26 cellular contexts compared by ENCODE assay signal in the genomic region with DNA sequence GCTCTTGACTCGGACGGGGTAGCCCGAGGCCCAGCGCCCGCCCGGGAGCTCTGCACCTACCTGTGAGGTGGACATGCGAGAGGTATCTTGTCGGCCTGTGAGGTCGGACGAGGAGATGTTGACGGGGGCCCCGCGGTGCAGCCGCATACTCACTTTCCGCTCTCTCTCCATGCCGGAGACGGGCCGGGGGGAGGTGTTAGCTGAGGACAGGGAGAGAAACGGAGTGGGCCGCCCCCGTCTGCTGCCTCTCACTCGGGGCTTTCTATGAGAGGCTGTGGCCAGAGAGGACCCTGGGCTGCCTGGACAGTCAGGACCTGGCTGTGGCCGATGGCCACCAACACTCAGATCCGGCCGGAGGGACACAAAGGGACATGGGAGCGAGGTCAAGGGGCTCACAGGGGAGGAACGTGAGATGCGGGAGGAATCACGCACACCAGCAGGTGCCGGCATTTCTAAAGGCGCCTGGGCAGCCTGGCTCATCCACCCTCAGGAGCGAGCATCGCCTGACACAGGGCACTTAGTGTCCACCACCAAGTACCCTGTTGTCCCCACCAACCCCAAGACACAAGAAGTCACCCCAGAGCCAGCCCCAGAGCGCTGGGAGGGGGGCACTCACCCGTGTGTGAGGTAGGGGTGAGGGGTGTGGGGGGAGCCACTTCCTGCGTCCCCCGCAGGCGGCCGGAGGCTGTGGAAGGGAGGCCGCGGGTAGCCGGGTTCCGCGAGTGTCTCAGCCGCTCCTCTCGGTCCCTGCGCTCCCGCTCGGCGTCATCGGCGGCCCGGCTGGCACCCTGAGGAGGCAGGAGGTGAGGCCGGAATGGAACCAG. TPM values are rescaled to one million over a fixed set of nuclear protein-coding genes. Genes with fewer than 3 reads are reported as not detected.
DNase-seq lines count a peak whose midpoint lies in the region; ATAC-seq and TF ChIP-seq lines count a peak whose summit lies in the region.
"Had no signal": no experiment of that assay in that cellular context is flagged by ENCODE, and none has a peak within 500 bp of the region (broad histone marks: within the 10 kb centered on the region; RNA-seq: fewer than 3 reads in every experiment).

No MANE protein-coding gene starts in this region.

- peaks cover 98 to 100% (median 100%) of the 10 kb centered on the region in 11 experiments for H3K36me3 ChIP-seq in BLaER1 treated with 17β-estradiol and CSF1 and Interleukin-3, amounts not matched to agents 10 nM and 100 nM
- H3K36me3 ChIP-seq in Caco-2 (ENCODE audit: control insufficient read depth, insufficient read depth, low read length) (peaks cover 24% of the 10 kb centered on the region), lower lobe of right lung (peaks cover 96% of the 10 kb centered on the region)

- H3K4me1 Mint-ChIP-seq in Caco-2 (ENCODE audit: low read depth, unreplicated experiment): peaks cover 11% of the 10 kb centered on the region
- peaks cover 15% of the 10 kb centered on the region for H3K4me1 Mint-ChIP-seq in activated T-helper 17 cell treated with anti-CD3 and anti-CD28 coated beads, Interleukin-2, amount 50 U/mL, for 72 hours
- H3K4me1 Mint-ChIP-seq in stimulated activated naive CD8-positive, alpha-beta T cell treated with anti-CD3 and anti-CD28 coated beads, Interleukin-15, amount 100 ng/mL, for 72 hours: peaks cover 47% of the 10 kb centered on the region

- H3K4me3 ChIP-seq in BLaER1 treated with 17β-estradiol and CSF1 and Interleukin-3, amounts not matched to agents 10 nM and 100 nM: no peak overlapping the region
- H3K4me3 ChIP-seq in Caco-2 (ENCODE audit: low read depth, low read length): no peak overlapping the region
- H3K4me3 ChIP-seq in lower lobe of right lung: no peak overlapping the region
- H3K4me3 ChIP-seq: skin epidermis had no signal

- H3K4me3 Mint-ChIP-seq in Caco-2 (ENCODE audit: unreplicated experiment): no peak overlapping the region
- no peak overlapping the region for H3K4me3 Mint-ChIP-seq in activated T-helper 17 cell treated with anti-CD3 and anti-CD28 coated beads, Interleukin-2, amount 50 U/mL, for 72 hours
- no peak overlapping the region for H3K4me3 Mint-ChIP-seq in stimulated activated naive CD8-positive, alpha-beta T cell treated with anti-CD3 and anti-CD28 coated beads, Interleukin-15, amount 100 ng/mL, for 72 hours
- H3K4me3 Mint-ChIP-seq: stimulated activated naive CD8-positive, alpha-beta T cell treated with anti-CD3 and anti-CD28 coated beads, Interleukin-15, Interleukin-2, amounts not matched to agents 100 ng/mL and 50 ng/mL, for 24 hours; T-helper 1 cell treated with Interleukin-12 subunit alpha and Interleukin-12 subunit beta and Interleukin-4 antibody, amounts not matched to agents 30 μg/mL and 1 μg/mL, for 36 hours had no signal

- peak overlapping the region in 7 of 11 experiments; percentile 23 to 67 (median 54); a peak in 9 of 22 replicates for H3K9ac ChIP-seq in BLaER1 treated with 17β-estradiol and CSF1 and Interleukin-3, amounts not matched to agents 10 nM and 100 nM

- peak overlapping the region; percentile 31 for H3K27ac Mint-ChIP-seq in Caco-2 (ENCODE audit: unreplicated experiment)
- H3K27ac Mint-ChIP-seq in activated T-helper 17 cell treated with anti-CD3 and anti-CD28 coated beads, Interleukin-2, amount 50 U/mL, for 72 hours: peak overlapping the region; percentile 38
- peak overlapping the region in 1 of 2 donors; percentile 65 for H3K27ac Mint-ChIP-seq in stimulated activated naive CD8-positive, alpha-beta T cell treated with anti-CD3 and anti-CD28 coated beads, Interleukin-15, amount 100 ng/mL, for 72 hours
- H3K27ac Mint-ChIP-seq: progenitor cell of endocrine pancreas; stimulated activated naive CD8-positive, alpha-beta T cell treated with anti-CD3 and anti-CD28 coated beads, Interleukin-15, Interleukin-2, amounts not matched to agents 100 ng/mL and 50 ng/mL, for 24 hours had no signal

- no peak overlapping the region for H3K27ac ChIP-seq in BLaER1 treated with 17β-estradiol and CSF1 and Interleukin-3, amounts not matched to agents 10 nM and 100 nM
- H3K27ac ChIP-seq in lower lobe of right lung: no peak overlapping the region
- H3K27ac ChIP-seq: skin epidermis, VCaP had no signal

- H3K27me3 ChIP-seq in BLaER1 treated with 17β-estradiol and CSF1 and Interleukin-3, amounts not matched to agents 10 nM and 100 nM: no peaks in the 10 kb centered on the region
- H3K27me3 ChIP-seq in Caco-2 (replicated peaks; ENCODE audit: control insufficient read depth, insufficient read depth, low read length): no peaks in the 10 kb centered on the region
- no peaks in the 10 kb centered on the region for H3K27me3 ChIP-seq in lower lobe of right lung (ENCODE audit: low read depth)

- intact Hi-C loops in Caco-2 (cut with micrococcal nuclease; ENCODE audit: unreplicated experiment): no loop called here
- intact Hi-C loops in lower lobe of right lung (cut with DNase I): no loop called here

- POLR2A ChIA-PET in Caco-2 (lab: Charles Lee): no interaction called here

- CTCF ChIA-PET in Caco-2 (lab: Charles Lee): no interaction called here

- peaks cover 94% of the 10 kb centered on the region for H3K36me3 Mint-ChIP-seq in Caco-2 (ENCODE audit: insufficient read depth, unreplicated experiment)
- H3K36me3 Mint-ChIP-seq in activated T-helper 17 cell treated with anti-CD3 and anti-CD28 coated beads, Interleukin-2, amount 50 U/mL, for 72 hours (ENCODE audit: low read depth): peaks cover 91% of the 10 kb centered on the region

- H4K20me1 ChIP-seq in BLaER1 treated with 17β-estradiol and CSF1 and Interleukin-3, amounts not matched to agents 10 nM and 100 nM: peaks cover 100% of the 10 kb centered on the region in 11 experiments

- TF ChIP-seq CTCF in Caco-2 (IDR thresholded peaks at IDR 0.05; ENCODE audit: insufficient read depth in 1 of 2, low read depth in 1 of 2, low read length in 1 of 2, severe bottlenecking in 1 of 2, unreplicated experiment in 1 of 2) (no peak), lower lobe of right lung (IDR thresholded peaks at IDR 0.05) (no peak)

- peaks cover 36 to 67% (median 54%) of the 10 kb centered on the region in 10 experiments for H3K4me1 ChIP-seq in BLaER1 treated with 17β-estradiol and CSF1 and Interleukin-3, amounts not matched to agents 10 nM and 100 nM
- H3K4me1 ChIP-seq in Caco-2 (no peaks in the 10 kb centered on the region), lower lobe of right lung (peaks cover 19% of the 10 kb centered on the region)

- H3K4me2 ChIP-seq in BLaER1 treated with 17β-estradiol and CSF1 and Interleukin-3, amounts not matched to agents 10 nM and 100 nM: peak overlapping the region; percentile 51 to 91 (median 72); a peak in 21 of 22 replicates

- no peaks in the 10 kb centered on the region for H3K27me3 Mint-ChIP-seq in Caco-2 (ENCODE audit: insufficient read depth, unreplicated experiment)
- no peaks in the 10 kb centered on the region for H3K27me3 Mint-ChIP-seq in activated T-helper 17 cell treated with anti-CD3 and anti-CD28 coated beads, Interleukin-2, amount 50 U/mL, for 72 hours
- no peaks in the 10 kb centered on the region for H3K27me3 Mint-ChIP-seq in stimulated activated naive CD8-positive, alpha-beta T cell treated with anti-CD3 and anti-CD28 coated beads, Interleukin-15, amount 100 ng/mL, for 72 hours
- H3K27me3 Mint-ChIP-seq: progenitor cell of endocrine pancreas; stimulated activated naive CD8-positive, alpha-beta T cell treated with anti-CD3 and anti-CD28 coated beads, Interleukin-15, Interleukin-2, amounts not matched to agents 100 ng/mL and 50 ng/mL, for 24 hours had no signal

- no peaks in the 10 kb centered on the region for H3K9me3 ChIP-seq in BLaER1 treated with 17β-estradiol and CSF1 and Interleukin-3, amounts not matched to agents 10 nM and 100 nM (replicated peaks in 1 of 11)
- H3K9me3 ChIP-seq in Caco-2 (no peaks in the 10 kb centered on the region), lower lobe of right lung (no peaks in the 10 kb centered on the region)

- ATAC-seq in activated T-helper 17 cell treated with anti-CD3 and anti-CD28 coated beads, Interleukin-2, amount 50 U/mL, for 72 hours (replicated peaks): no peak
- no peak for ATAC-seq in lower lobe of right lung
- ATAC-seq in stimulated activated naive CD8-positive, alpha-beta T cell treated with anti-CD3 and anti-CD28 coated beads, Interleukin-15, amount 100 ng/mL, for 72 hours: no peak
- ATAC-seq: esophagus mucosa, left colon had no signal

- BruUV-seq in Caco-2 (replicated peaks; lab: Mats Ljungman, UMichigan): no TSS peak

- DNase-seq in Caco-2: no peak
- peak; percentile 45 for DNase-seq in lower lobe of right lung
- no peak for DNase-seq in stimulated activated naive CD8-positive, alpha-beta T cell treated with anti-CD3 and anti-CD28 coated beads, Interleukin-15, amount 100 ng/mL, for 72 hours
- no peak for DNase-seq in NCI-H2196 (lab: John Stamatoyannopoulos, UW; ENCODE audit: unreplicated experiment)
- DNase-seq in NCI-H128 (lab: John Stamatoyannopoulos, UW; ENCODE audit: unreplicated experiment): no peak
- DNase-seq: activated naive CD4-positive, alpha-beta T cell treated with anti-CD3 and anti-CD28 coated beads, Interleukin-2, amount 50 U/mL, for 16 hours; activated T-cell treated with anti-CD3 and anti-CD28 coated beads, Interleukin-2, amount 50 U/mL, for 1 hour; AML-193; anterior cingulate cortex; Calu3; KG1; midbrain; MV-4-11; NCI-H1694 treated with DMSO at 0.1 percent for 48 hours; NCI-H748 treated with DMSO at 0.1 percent for 48 hours; OCI-M1; stimulated activated CD4-positive, alpha-beta T cell treated with anti-CD3 and anti-CD28 coated beads, Interleukin-2, amount 100 ng/mL, for 24 hours had no signal

- no peaks in the 10 kb centered on the region for H3K9me3 Mint-ChIP-seq in Caco-2 (ENCODE audit: unreplicated experiment)
- H3K9me3 Mint-ChIP-seq in activated T-helper 17 cell treated with anti-CD3 and anti-CD28 coated beads, Interleukin-2, amount 50 U/mL, for 72 hours: no peaks in the 10 kb centered on the region
- H3K9me3 Mint-ChIP-seq in stimulated activated naive CD8-positive, alpha-beta T cell treated with anti-CD3 and anti-CD28 coated beads, Interleukin-15, amount 100 ng/mL, for 72 hours: no peaks in the 10 kb centered on the region
- H3K9me3 Mint-ChIP-seq: stimulated activated naive CD8-positive, alpha-beta T cell treated with anti-CD3 and anti-CD28 coated beads, Interleukin-15, Interleukin-2, amounts not matched to agents 100 ng/mL and 50 ng/mL, for 24 hours; T-helper 1 cell treated with Interleukin-12 subunit alpha and Interleukin-12 subunit beta and Interleukin-4 antibody, amounts not matched to agents 30 μg/mL and 1 μg/mL, for 36 hours had no signal

RNA-seq across cellular contexts. Expression of a gene that starts 20.2 kb away (rescaled TPM):
- total RNA-seq in Caco-2 (2022): 13.1 and 13.7 TPM in 2 replicates
- 100 to 1,000 TPM; 167 to 309 TPM for total RNA-seq in activated T-helper 17 cell treated with anti-CD3 and anti-CD28 coated beads, Interleukin-2, amount 50 U/mL, for 72 hours
- total RNA-seq in lower lobe of right lung: 81.9 TPM

RNA-seq across cellular contexts. Expression of a gene that starts 24.5 kb away (rescaled TPM):
- total RNA-seq in Caco-2 (2022): 196 TPM in 2 replicates
- 100 to 1,000 TPM; 140 to 142 TPM for total RNA-seq in activated T-helper 17 cell treated with anti-CD3 and anti-CD28 coated beads, Interleukin-2, amount 50 U/mL, for 72 hours
- total RNA-seq in lower lobe of right lung: 146 TPM

RNA-seq across cellular contexts. Expression of a gene that starts 36.4 kb away (rescaled TPM):
- 31.0 and 32.2 TPM in 2 replicates for total RNA-seq in Caco-2 (2022)
- total RNA-seq in activated T-helper 17 cell treated with anti-CD3 and anti-CD28 coated beads, Interleukin-2, amount 50 U/mL, for 72 hours: 10 to 100 TPM; 36.9 to 37.7 TPM
- 63.4 TPM for total RNA-seq in lower lobe of right lung
